ENCODE assay signal across 8 cellular contexts in genomic region chr4:185183622-185184281, GRCh38. TPM values are rescaled to one million over a fixed set of nuclear protein-coding genes. Genes with fewer than 3 reads are reported as not detected.
DNase-seq lines count a peak whose midpoint lies in the region; ATAC-seq and TF ChIP-seq lines count a peak whose summit lies in the region.

No MANE protein-coding gene starts in this region.

- H3K4me2 ChIP-seq in Loucy (ENCODE audit: low read depth, low read length, poor library complexity, severe bottlenecking) (no peak overlapping the region), neuronal stem cell (ENCODE audit: insufficient read depth, low read length, poor library complexity, severe bottlenecking) (no peak overlapping the region)

- H3K9me3 ChIP-seq in Loucy (ENCODE audit: insufficient read depth, low read depth, low read length) (no peaks in the 10 kb centered on the region), neuronal stem cell (replicated peaks in 1 of 2; ENCODE audit: control insufficient read depth in 2 of 2, insufficient read depth in 1 of 2, low read depth in 1 of 2, low read length in 2 of 2) (no peaks in the 10 kb centered on the region), testis (no peaks in the 10 kb centered on the region)

- no peak overlapping the region for H2BK12ac ChIP-seq in neuronal stem cell (ENCODE audit: low read length)

- H3K4me3 ChIP-seq in Loucy (ENCODE audit: low read length, poor library complexity, severe bottlenecking): no peak overlapping the region
- no peak overlapping the region for H3K4me3 ChIP-seq in fibroblast of the aortic adventitia (ENCODE audit: low read depth, low read length)
- H3K4me3 ChIP-seq in neuronal stem cell (ENCODE audit: low read length in 2 of 2): no peak overlapping the region
- no peak overlapping the region for H3K4me3 ChIP-seq in testis

- DNase-seq in ACHN (peak; percentile 86), RPMI8226 (peak; percentile 87), fibroblast of the aortic adventitia (ENCODE audit: low read depth) (peak; percentile 97), neuronal stem cell (ENCODE audit: low spot score) (peak; percentile 32), testis (peak; percentile 96)
- peak; percentile 53 for DNase-seq in activated T-helper 1 cell treated with anti-CD3 and anti-CD28 coated beads, Interleukin-12 subunit alpha, Interleukin-12 subunit beta, Interleukin-2, Interleukin-4 antibody, amounts not matched to agents 30 ng/mL and 10 ng/mL and 1 ng/mL, durations not matched to agents 14 hours and 24 hours and 36 hours (ENCODE audit: low spot score)

- no peak overlapping the region for H3K18ac ChIP-seq in neuronal stem cell (ENCODE audit: low read length)

- no peak overlapping the region for H3K4ac ChIP-seq in neuronal stem cell (ENCODE audit: low read length)

- H3K9me2 ChIP-seq in Loucy (replicated peaks; ENCODE audit: low read depth, low read length): no peaks in the 10 kb centered on the region

- no peak overlapping the region for H3K27ac Mint-ChIP-seq in activated T-helper 1 cell treated with anti-CD3 and anti-CD28 coated beads, Interleukin-12 subunit alpha, Interleukin-12 subunit beta, Interleukin-2, Interleukin-4 antibody, amounts not matched to agents 30 ng/mL and 10 ng/mL and 1 ng/mL, durations not matched to agents 14 hours and 24 hours and 36 hours

- no peak overlapping the region for H3K14ac ChIP-seq in neuronal stem cell (ENCODE audit: low read length)

- peaks cover 15% of the 10 kb centered on the region for H3K36me3 Mint-ChIP-seq in activated T-helper 1 cell treated with anti-CD3 and anti-CD28 coated beads, Interleukin-12 subunit alpha, Interleukin-12 subunit beta, Interleukin-2, Interleukin-4 antibody, amounts not matched to agents 30 ng/mL and 10 ng/mL and 1 ng/mL, durations not matched to agents 14 hours and 24 hours and 36 hours (ENCODE audit: low read depth)

- H2AK5ac ChIP-seq in neuronal stem cell (ENCODE audit: low read depth, low read length): no peak overlapping the region

- H3K4me1 Mint-ChIP-seq in activated T-helper 1 cell treated with anti-CD3 and anti-CD28 coated beads, Interleukin-12 subunit alpha, Interleukin-12 subunit beta, Interleukin-2, Interleukin-4 antibody, amounts not matched to agents 30 ng/mL and 10 ng/mL and 1 ng/mL, durations not matched to agents 14 hours and 24 hours and 36 hours (ENCODE audit: low read depth): peaks cover 24% of the 10 kb centered on the region

- H2BK120ac ChIP-seq in neuronal stem cell (ENCODE audit: low read depth, low read length): no peak overlapping the region

- H3K9ac ChIP-seq in Loucy (ENCODE audit: low read depth, low read length, poor library complexity, severe bottlenecking): no peak overlapping the region
- H3K9ac ChIP-seq in neuronal stem cell (ENCODE audit: low read depth, low read length, poor library complexity): no peak overlapping the region

- no peaks in the 10 kb centered on the region for H3K79me1 ChIP-seq in neuronal stem cell (ENCODE audit: low read depth, low read length)

- H4K20me1 ChIP-seq in Loucy (ENCODE audit: insufficient read depth, low read length, poor library complexity, severe bottlenecking): no peaks in the 10 kb centered on the region

- H3K23ac ChIP-seq in neuronal stem cell (ENCODE audit: low read depth, low read length, poor library complexity): no peak overlapping the region

- H3K27me3 ChIP-seq in Loucy (ENCODE audit: insufficient read depth, low read length, poor library complexity, severe bottlenecking) (no peaks in the 10 kb centered on the region), neuronal stem cell (ENCODE audit: control insufficient read depth in 3 of 3, insufficient read depth in 3 of 3, low read depth in 1 of 3, low read length in 3 of 3) (no peaks in the 10 kb centered on the region), testis (no peaks in the 10 kb centered on the region)

- no peak for TF ChIP-seq POLR2A in testis (IDR thresholded peaks at IDR 0.05)

- no peaks in the 10 kb centered on the region for H3K36me3 ChIP-seq in Loucy (ENCODE audit: insufficient read depth, low read length)
- peaks cover 4 to 47% of the 10 kb centered on the region in 2 donors for H3K36me3 ChIP-seq in neuronal stem cell (replicated peaks in 1 of 2; ENCODE audit: control insufficient read depth in 2 of 2, insufficient read depth in 2 of 2, low read length in 2 of 2)
- peaks cover 2% of the 10 kb centered on the region for H3K36me3 ChIP-seq in testis (ENCODE audit: low read depth, missing control alignments)

- no peak overlapping the region for H2BK15ac ChIP-seq in neuronal stem cell (ENCODE audit: low read length)

- no CpG with 5 or more reads among the region's 6 CpGs for WGBS in neuronal stem cell (ENCODE audit: extremely low coverage in 2 of 2, insufficient read length in 2 of 2, insufficient replicate concordance in 1 of 2), 2 donors
- WGBS in testis, 2 donors: 48 to 52% methylated on average over 6 of the region's 6 CpGs

- no peaks in the 10 kb centered on the region for H3F3A ChIP-seq in Loucy (ENCODE audit: low read depth)

- no peak overlapping the region for H3K4me3 Mint-ChIP-seq in activated T-helper 1 cell treated with anti-CD3 and anti-CD28 coated beads, Interleukin-12 subunit alpha, Interleukin-12 subunit beta, Interleukin-2, Interleukin-4 antibody, amounts not matched to agents 30 ng/mL and 10 ng/mL and 1 ng/mL, durations not matched to agents 14 hours and 24 hours and 36 hours

- H4K91ac ChIP-seq in neuronal stem cell (ENCODE audit: low read depth, low read length, poor library complexity): no peak overlapping the region

- no peak overlapping the region for H4K8ac ChIP-seq in neuronal stem cell (ENCODE audit: low read depth, low read length)

- peaks cover 5% of the 10 kb centered on the region for H3K4me1 ChIP-seq in Loucy (ENCODE audit: insufficient read depth, low read length, poor library complexity, severe bottlenecking)
- peaks cover 0 to 1% of the 10 kb centered on the region in 2 donors for H3K4me1 ChIP-seq in neuronal stem cell (ENCODE audit: control insufficient read depth in 2 of 2, insufficient read depth in 1 of 2, low read depth in 1 of 2, low read length in 2 of 2)
- H3K4me1 ChIP-seq in testis: peaks cover 5% of the 10 kb centered on the region

- no peak overlapping the region for H3K27ac ChIP-seq in neuronal stem cell (replicated peaks; ENCODE audit: low read length)
- H3K27ac ChIP-seq in testis: no peak overlapping the region

- ATAC-seq in GM18909 (IDR thresholded peaks at IDR 0.05; ENCODE audit: poor library complexity, unreplicated experiment): peak; percentile 77

- no peak overlapping the region for H2BK5ac ChIP-seq in neuronal stem cell (ENCODE audit: low read length)

- peaks cover 3% of the 10 kb centered on the region; the same call in 1 of the 2 replicates for H3K79me2 ChIP-seq in Loucy (ENCODE audit: insufficient read depth, low read length)

- no peaks in the 10 kb centered on the region for H3K27me3 Mint-ChIP-seq in activated T-helper 1 cell treated with anti-CD3 and anti-CD28 coated beads, Interleukin-12 subunit alpha, Interleukin-12 subunit beta, Interleukin-2, Interleukin-4 antibody, amounts not matched to agents 30 ng/mL and 10 ng/mL and 1 ng/mL, durations not matched to agents 14 hours and 24 hours and 36 hours (ENCODE audit: insufficient read depth)

- in situ Hi-C loops in ACHN (cut with HindIII; ENCODE audit: low pct_ligation_motif_present, low pct_unique_long_range_greater_than_20kb, low sequenced_read_pairs): no loop called here

- TF ChIP-seq CTCF in Loucy (conservative IDR thresholded peaks at IDR 0.05; ENCODE audit: low read length): peak; percentile 90
- TF ChIP-seq CTCF in fibroblast of the aortic adventitia (IDR thresholded peaks at IDR 0.05; ENCODE audit: insufficient read depth, low read length): peak; percentile 82
- peak; percentile 77 to 85 (median 82) for TF ChIP-seq CTCF in testis (IDR thresholded peaks at IDR 0.05)

- no peaks in the 10 kb centered on the region for H3K9me3 Mint-ChIP-seq in activated T-helper 1 cell treated with anti-CD3 and anti-CD28 coated beads, Interleukin-12 subunit alpha, Interleukin-12 subunit beta, Interleukin-2, Interleukin-4 antibody, amounts not matched to agents 30 ng/mL and 10 ng/mL and 1 ng/mL, durations not matched to agents 14 hours and 24 hours and 36 hours

- H2AFZ ChIP-seq in Loucy (ENCODE audit: low read length) (no peak overlapping the region), neuronal stem cell (ENCODE audit: low read length) (no peak overlapping the region)

- intact Hi-C loops in activated T-helper 1 cell treated with anti-CD3 and anti-CD28 coated beads, Interleukin-12 subunit alpha, Interleukin-12 subunit beta, Interleukin-2, Interleukin-4 antibody, amounts not matched to agents 30 ng/mL and 10 ng/mL and 1 ng/mL, durations not matched to agents 14 hours and 24 hours and 36 hours (cut with micrococcal nuclease): loop anchor here (1.0 to 2.0 kb wide), 4 partner anchors 41 to 178 kb away; partner anchors contain the start of gene SLC25A4
- intact Hi-C loops in testis (cut with DNase I; ENCODE audit: low total_unique reads): no loop called here

RNA-seq across cellular contexts. Expression of gene CFAP97, which starts 20.0 kb away (rescaled TPM):
- 52.4 and 54.6 TPM in 2 replicates for total RNA-seq in activated T-helper 1 cell treated with anti-CD3 and anti-CD28 coated beads, Interleukin-12 subunit alpha, Interleukin-12 subunit beta, Interleukin-2, Interleukin-4 antibody, amounts not matched to agents 30 ng/mL and 10 ng/mL and 1 ng/mL, durations not matched to agents 14 hours and 24 hours and 36 hours
- total RNA-seq in fibroblast of the aortic adventitia (ENCODE audit: low replicate concordance): 34.7 and 74.3 TPM in 2 replicates
- 47.3 TPM for polyA plus RNA-seq in neuronal stem cell (2013, experiment 1 of 2)
- 51.5 TPM for polyA plus RNA-seq in neuronal stem cell (2013, experiment 2 of 2)
- 10 to 100 TPM; 49.4 to 54.5 TPM for total RNA-seq in testis
- polyA plus RNA-seq in testis (ENCODE audit: insufficient read depth, low read depth, low replicate concordance): 59.7 TPM

RNA-seq across cellular contexts. Expression of gene SNX25, which starts 25.6 kb away (rescaled TPM):
- total RNA-seq in activated T-helper 1 cell treated with anti-CD3 and anti-CD28 coated beads, Interleukin-12 subunit alpha, Interleukin-12 subunit beta, Interleukin-2, Interleukin-4 antibody, amounts not matched to agents 30 ng/mL and 10 ng/mL and 1 ng/mL, durations not matched to agents 14 hours and 24 hours and 36 hours: 22.9 and 25.3 TPM in 2 replicates
- total RNA-seq in fibroblast of the aortic adventitia (ENCODE audit: low replicate concordance): 27.5 and 102 TPM in 2 replicates
- polyA plus RNA-seq in neuronal stem cell (2013, experiment 1 of 2): 19.4 TPM
- 19.6 TPM for polyA plus RNA-seq in neuronal stem cell (2013, experiment 2 of 2)
- 10 to 100 TPM; 45.0 to 50.5 TPM for total RNA-seq in testis
- polyA plus RNA-seq in testis (ENCODE audit: insufficient read depth, low read depth, low replicate concordance): 20.2 TPM

RNA-seq across cellular contexts. Expression of gene SLC25A4, which starts 40.7 kb away (rescaled TPM):
- total RNA-seq in activated T-helper 1 cell treated with anti-CD3 and anti-CD28 coated beads, Interleukin-12 subunit alpha, Interleukin-12 subunit beta, Interleukin-2, Interleukin-4 antibody, amounts not matched to agents 30 ng/mL and 10 ng/mL and 1 ng/mL, durations not matched to agents 14 hours and 24 hours and 36 hours: 2.3 and 2.7 TPM in 2 replicates
- 4.3 and 10.8 TPM in 2 replicates for total RNA-seq in fibroblast of the aortic adventitia (ENCODE audit: low replicate concordance)
- 13.8 TPM for polyA plus RNA-seq in neuronal stem cell (2013, experiment 1 of 2)
- polyA plus RNA-seq in neuronal stem cell (2013, experiment 2 of 2): 14.1 TPM
- 100 to 1,000 TPM in 1 of 2 donors, 10 to 100 TPM in 1; 60.5 to 104 TPM for total RNA-seq in testis
- polyA plus RNA-seq in testis (ENCODE audit: insufficient read depth, low read depth, low replicate concordance): 58.7 TPM

Comparison
In these comparisons a context has a peak if more than half of its experiments do, and no peak if none do; other contexts are left out.
1. DNase-seq: peak in every context shown above with its lines; median percentile 97 in fibroblast of the aortic adventitia; 96 in testis; 87 in RPMI8226; 86 in ACHN; 53 in activated T-helper 1 cell treated with anti-CD3 and anti-CD28 coated beads, Interleukin-12 subunit alpha, Interleukin-12 subunit beta, Interleukin-2, Interleukin-4 antibody, amounts not matched to agents 30 ng/mL and 10 ng/mL and 1 ng/mL, durations not matched to agents 14 hours and 24 hours and 36 hours; 32 in neuronal stem cell.